Comparison of ENCODE assay signal across 10 cellular contexts in the genomic region with DNA sequence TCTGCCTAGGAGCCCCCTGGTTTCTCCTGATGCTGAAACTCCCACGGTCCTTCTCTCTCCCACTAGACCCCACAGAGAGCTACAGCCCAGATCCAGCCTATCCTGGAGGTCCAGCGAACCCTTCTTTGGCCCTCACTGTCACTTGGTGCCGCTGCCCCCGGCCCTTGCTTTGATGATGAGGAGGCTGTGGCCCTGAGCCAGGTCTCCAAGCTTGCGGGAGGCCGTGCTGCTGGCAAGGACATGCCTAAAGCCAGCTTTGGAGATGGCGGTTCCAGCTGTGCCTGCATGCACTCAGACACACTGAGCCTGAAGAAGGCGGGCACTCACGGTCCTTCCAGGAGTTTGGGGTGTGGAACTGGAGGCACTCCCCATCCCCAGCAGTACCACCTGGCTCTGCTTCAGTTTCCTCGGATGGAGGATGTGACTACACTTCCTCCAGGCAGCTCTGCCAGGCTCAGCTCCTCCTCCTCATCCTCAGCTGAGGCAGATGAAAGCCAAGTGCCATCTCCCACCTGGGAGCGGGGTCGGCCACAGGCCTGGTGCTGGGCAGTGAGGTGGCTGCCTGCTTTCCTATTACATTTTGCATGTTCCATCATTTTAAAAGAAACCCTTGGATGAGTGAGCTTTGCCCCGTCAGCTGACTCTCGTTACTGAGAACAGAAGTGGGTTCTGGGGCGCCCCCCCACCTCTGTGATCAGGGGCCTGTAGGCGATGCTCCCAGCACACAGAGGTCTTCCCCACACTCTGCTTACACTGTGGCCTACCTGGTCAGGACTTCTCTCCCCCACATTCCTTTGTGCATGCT. TPM values are rescaled to one million over a fixed set of nuclear protein-coding genes. Genes with fewer than 3 reads are reported as not detected.
A peak's percentile ranks its signal among the peaks of the same experiment; 100 is the strongest.
DNase-seq lines count a peak whose midpoint lies in the region; ATAC-seq and TF ChIP-seq lines count a peak whose summit lies in the region.
"Had no signal": no experiment of that assay in that cellular context is flagged by ENCODE, and none has a peak within 500 bp of the region (broad histone marks: within the 10 kb centered on the region; RNA-seq: fewer than 3 reads in every experiment).

No MANE protein-coding gene starts in this region.

- H3K4me1 Mint-ChIP-seq in activated T-helper 1 cell treated with anti-CD3 and anti-CD28 coated beads, Interleukin-12 subunit alpha, Interleukin-12 subunit beta, Interleukin-2, Interleukin-4 antibody, amounts not matched to agents 30 ng/mL and 10 ng/mL and 1 ng/mL, durations not matched to agents 14 hours and 24 hours and 36 hours (ENCODE audit: low read depth), result peaks cover 68% of the 10 kb centered on the region
- H3K4me1 Mint-ChIP-seq: brain had no signal

- H3K27ac Mint-ChIP-seq in activated T-helper 1 cell treated with anti-CD3 and anti-CD28 coated beads, Interleukin-12 subunit alpha, Interleukin-12 subunit beta, Interleukin-2, Interleukin-4 antibody, amounts not matched to agents 30 ng/mL and 10 ng/mL and 1 ng/mL, durations not matched to agents 14 hours and 24 hours and 36 hours, result peak overlapping the region; percentile 96

- DNase-seq in A172 (ENCODE audit: low spot score), result peak; percentile 59
- DNase-seq in GM12864 (ENCODE audit: low read depth), result no peak
- no peak for DNase-seq in activated T-helper 1 cell treated with anti-CD3 and anti-CD28 coated beads, Interleukin-12 subunit alpha, Interleukin-12 subunit beta, Interleukin-2, Interleukin-4 antibody, amounts not matched to agents 30 ng/mL and 10 ng/mL and 1 ng/mL, durations not matched to agents 14 hours and 24 hours and 36 hours (ENCODE audit: low spot score)
- no peak for DNase-seq in NCI-H1694 treated with DMSO at 0.1 percent for 48 hours (lab: John Stamatoyannopoulos, UW)
- no peak for DNase-seq in NCI-H187 treated with DMSO at 0.1 percent for 48 hours (lab: John Stamatoyannopoulos, UW)

- TF ChIP-seq CTCF in GM12864 (IDR thresholded peaks at IDR 0.05; ENCODE audit: low read depth, low read length, missing control alignments), result no peak

- H3K4me3 Mint-ChIP-seq in activated T-helper 1 cell treated with anti-CD3 and anti-CD28 coated beads, Interleukin-12 subunit alpha, Interleukin-12 subunit beta, Interleukin-2, Interleukin-4 antibody, amounts not matched to agents 30 ng/mL and 10 ng/mL and 1 ng/mL, durations not matched to agents 14 hours and 24 hours and 36 hours, result peak overlapping the region; percentile 79
- H3K4me3 Mint-ChIP-seq: brain had no signal

- H3K4me3 ChIP-seq in GM12864 (ENCODE audit: low read depth, low read length), result peak overlapping the region; percentile 45
- H3K4me3 ChIP-seq: thoracic aorta had no signal

- no peaks in the 10 kb centered on the region for H3K27me3 Mint-ChIP-seq in activated T-helper 1 cell treated with anti-CD3 and anti-CD28 coated beads, Interleukin-12 subunit alpha, Interleukin-12 subunit beta, Interleukin-2, Interleukin-4 antibody, amounts not matched to agents 30 ng/mL and 10 ng/mL and 1 ng/mL, durations not matched to agents 14 hours and 24 hours and 36 hours (ENCODE audit: insufficient read depth)

- H3K27me3 ChIP-seq in layer of hippocampus (ENCODE audit: control insufficient read depth, insufficient read depth, low read length), result no peaks in the 10 kb centered on the region

- H3K9me3 Mint-ChIP-seq in activated T-helper 1 cell treated with anti-CD3 and anti-CD28 coated beads, Interleukin-12 subunit alpha, Interleukin-12 subunit beta, Interleukin-2, Interleukin-4 antibody, amounts not matched to agents 30 ng/mL and 10 ng/mL and 1 ng/mL, durations not matched to agents 14 hours and 24 hours and 36 hours, result no peaks in the 10 kb centered on the region
- H3K9me3 Mint-ChIP-seq: brain had no signal

- intact Hi-C loops in activated T-helper 1 cell treated with anti-CD3 and anti-CD28 coated beads, Interleukin-12 subunit alpha, Interleukin-12 subunit beta, Interleukin-2, Interleukin-4 antibody, amounts not matched to agents 30 ng/mL and 10 ng/mL and 1 ng/mL, durations not matched to agents 14 hours and 24 hours and 36 hours (cut with micrococcal nuclease), result loop anchor here (1.0 to 5.0 kb wide), 17 partner anchors 9 to 874 kb away; a partner anchor contains a TSS

- H3K27ac ChIP-seq in layer of hippocampus (ENCODE audit: low read depth, low read length), result peak overlapping the region; percentile 10

- no peak for ATAC-seq in HG03097 (IDR thresholded peaks at IDR 0.05; ENCODE audit: low FRiP score, unreplicated experiment)
- no peak for ATAC-seq in GM18907 (IDR thresholded peaks at IDR 0.05; ENCODE audit: unreplicated experiment)

- H3K36me3 Mint-ChIP-seq in activated T-helper 1 cell treated with anti-CD3 and anti-CD28 coated beads, Interleukin-12 subunit alpha, Interleukin-12 subunit beta, Interleukin-2, Interleukin-4 antibody, amounts not matched to agents 30 ng/mL and 10 ng/mL and 1 ng/mL, durations not matched to agents 14 hours and 24 hours and 36 hours (ENCODE audit: low read depth), result peaks cover 56% of the 10 kb centered on the region

RNA-seq across cellular contexts. Expression of a gene that starts 9.0 kb away (rescaled TPM):
- total RNA-seq in A172 (2014; rRNA removed; shearing (Covaris generic)), result 67.5 and 74.0 TPM in 2 replicates
- total RNA-seq in activated T-helper 1 cell treated with anti-CD3 and anti-CD28 coated beads, Interleukin-12 subunit alpha, Interleukin-12 subunit beta, Interleukin-2, Interleukin-4 antibody, amounts not matched to agents 30 ng/mL and 10 ng/mL and 1 ng/mL, durations not matched to agents 14 hours and 24 hours and 36 hours, result 96.2 and 98.6 TPM in 2 replicates

RNA-seq across cellular contexts. Expression of a gene that starts 45.8 kb away (rescaled TPM):
- total RNA-seq in A172 (2014; rRNA removed; shearing (Covaris generic)), result 37.4 and 56.9 TPM in 2 replicates
- total RNA-seq in activated T-helper 1 cell treated with anti-CD3 and anti-CD28 coated beads, Interleukin-12 subunit alpha, Interleukin-12 subunit beta, Interleukin-2, Interleukin-4 antibody, amounts not matched to agents 30 ng/mL and 10 ng/mL and 1 ng/mL, durations not matched to agents 14 hours and 24 hours and 36 hours, result 96.7 and 99.7 TPM in 2 replicates
